In genomic region chr21:41419921-41420862, GRCh38 we compare ENCODE assay signal across 8 cellular contexts. TPM values are rescaled to one million over a fixed set of nuclear protein-coding genes. Genes with fewer than 3 reads are reported as not detected.
DNase-seq lines count a peak whose midpoint lies in the region; ATAC-seq and TF ChIP-seq lines count a peak whose summit lies in the region.

No MANE protein-coding gene starts in this region.

- peak; percentile 56 for DNase-seq in NCI-H2107 (lab: John Stamatoyannopoulos, UW)
- DNase-seq in activated CD4-positive, alpha-beta T cell treated with anti-CD3 and anti-CD28 coated beads for 24 hours (ENCODE audit: low read depth in 2 of 2) = peak; percentile 17 to 27
- peak; percentile 92 for DNase-seq in colonic mucosa
- DNase-seq in kidney tubule cell (ENCODE audit: low spot score) = peak; percentile 90
- peak; percentile 20 to 33 for DNase-seq in stimulated activated CD4-positive, alpha-beta T cell treated with anti-CD3 and anti-CD28 coated beads, Interleukin-15, amount 100 ng/mL, for 1 hour (ENCODE audit: low read depth in 1 of 2, low spot score in 1 of 2)
- no peak for DNase-seq in SHP77 treated with DMSO at 0.1 percent for 48 hours (lab: John Stamatoyannopoulos, UW)

- peak; percentile 77 for ATAC-seq in HG02759 (IDR thresholded peaks at IDR 0.05; ENCODE audit: unreplicated experiment)

- peak overlapping the region; percentile 65 to 96 for H3K9ac ChIP-seq in colonic mucosa (ENCODE audit: low read depth in 2 of 2, low read length in 2 of 2)

- H3K27me3 ChIP-seq in colonic mucosa = no peaks in the 10 kb centered on the region

- intact Hi-C loops in colonic mucosa (cut with DNase I) = no loop called here

- H3K4me1 ChIP-seq in colonic mucosa = no peaks in the 10 kb centered on the region

- TF ChIP-seq CTCF in colonic mucosa (IDR thresholded peaks at IDR 0.05) = no peak

- H3K4me3 ChIP-seq in GM08714 (ENCODE audit: low read length) = peak overlapping the region; percentile 60
- H3K4me3 ChIP-seq in colonic mucosa = peak overlapping the region; percentile 58

- H3K36me3 ChIP-seq in colonic mucosa = no peaks in the 10 kb centered on the region

- H3K9me3 ChIP-seq in colonic mucosa = no peaks in the 10 kb centered on the region

- peak overlapping the region; percentile 88 for H3K27ac ChIP-seq in colonic mucosa

RNA-seq across cellular contexts. Expression of gene MX1, which starts 5.8 kb away (rescaled TPM):
- total RNA-seq in colonic mucosa = 10 to 100 TPM in 1 of 2 donors, 1 to 10 TPM in 1; 7.3 to 17.7 TPM

RNA-seq across cellular contexts. Expression of gene MX2, which starts 58.4 kb away (rescaled TPM):
- total RNA-seq in colonic mucosa = 1 to 10 TPM; 2.0 to 2.5 TPM
